8 cellular contexts compared by ENCODE assay signal in genomic region chr1:150576367-150576711, GRCh38. TPM values are rescaled to one million over a fixed set of nuclear protein-coding genes. Genes with fewer than 3 reads are reported as not detected.
DNase-seq lines count a peak whose midpoint lies in the region; ATAC-seq and TF ChIP-seq lines count a peak whose summit lies in the region.

No MANE protein-coding gene starts in this region.

- intact Hi-C loops in left cardiac atrium (cut with DNase I) (loop anchor here in 1 of 2 donors (5.0 kb wide), 1 partner anchor 46 kb away; no protein-coding TSS in a partner anchor), MCF 10A (cut with micrococcal nuclease) (loop anchor here (5.0 kb wide), 1 partner anchor 121 kb away; the partner anchor contains the start of gene GOLPH3L), vagina (cut with DNase I) (loop anchor here (5.0 kb wide), 1 partner anchor 41 kb away; no protein-coding TSS in a partner anchor)

- CTCF ChIA-PET in MCF 10A (lab: Yijun Ruan, JAX), result interaction anchor here (0.6 to 12.7 kb wide), 10 partner anchors 10 to 351 kb away, joined by 3 to 245 read pairs (median 3); no protein-coding TSS in a partner anchor

- H3K4me3 Mint-ChIP-seq in MCF 10A (ENCODE audit: unreplicated experiment), result peak overlapping the region; percentile 99

- TF ChIP-seq CTCF in right atrium auricular region (IDR thresholded peaks at IDR 0.05) (no peak), MCF 10A (IDR thresholded peaks at IDR 0.05; ENCODE audit: unreplicated experiment) (no peak), vagina (IDR thresholded peaks at IDR 0.05) (no peak)

- no TSS peak for BruUV-seq in MCF 10A (replicated peaks; lab: Mats Ljungman, UMichigan)

- DNase-seq in right atrium auricular region (ENCODE audit: low spot score), result no peak
- DNase-seq in left cardiac atrium, result no peak
- no peak for DNase-seq in MCF 10A (ENCODE audit: unreplicated experiment)
- DNase-seq in vagina (ENCODE audit: extremely low spot score in 2 of 2), result no peak
- no peak for DNase-seq in central memory CD4-positive, alpha-beta T cell
- no peak for DNase-seq in NCI-H526 (lab: John Stamatoyannopoulos, UW)
- no peak for DNase-seq in DMS79 (lab: John Stamatoyannopoulos, UW)

- H3K4me3 ChIP-seq in right atrium auricular region (peak overlapping the region; percentile 90 to 96), mononuclear cell (ENCODE audit: low read length) (peak overlapping the region; percentile 87), vagina (peak overlapping the region; percentile 86 to 99)

- H3K9me3 ChIP-seq in right atrium auricular region (no peaks in the 10 kb centered on the region), mononuclear cell (ENCODE audit: low read depth, low read length) (no peaks in the 10 kb centered on the region), vagina (no peaks in the 10 kb centered on the region)

- no peaks in the 10 kb centered on the region for H3K9me3 Mint-ChIP-seq in MCF 10A (ENCODE audit: unreplicated experiment)

- no peaks in the 10 kb centered on the region for H3K27me3 ChIP-seq in right atrium auricular region
- no peaks in the 10 kb centered on the region for H3K27me3 ChIP-seq in mononuclear cell (ENCODE audit: insufficient read depth, low read length)
- no peaks in the 10 kb centered on the region for H3K27me3 ChIP-seq in vagina

- TF ChIP-seq POLR2A in vagina (IDR thresholded peaks at IDR 0.05), result no peak

- H3K27ac Mint-ChIP-seq in MCF 10A (ENCODE audit: low read depth, unreplicated experiment), result peak overlapping the region; percentile 99

- POLR2A ChIA-PET in MCF 10A (lab: Yijun Ruan, JAX), result interaction anchor here (0.9 to 27.7 kb wide), 18 partner anchors 18 to 1460 kb away, joined by 3 to 1801 read pairs (median 4); partner anchors contain the start of genes ADAMTSL4, APH1A, ENSA and FALEC

- H3K36me3 ChIP-seq in right atrium auricular region, result peaks cover 78% of the 10 kb centered on the region
- H3K36me3 ChIP-seq in vagina, result peaks cover 4 to 67% of the 10 kb centered on the region in 2 donors

- H3K4me1 ChIP-seq in right atrium auricular region (peaks cover 0 to 56% of the 10 kb centered on the region in 2 donors), mononuclear cell (ENCODE audit: insufficient read depth, low read length) (peaks cover 57% of the 10 kb centered on the region), vagina (peaks cover 59% of the 10 kb centered on the region)

- peaks cover 34% of the 10 kb centered on the region for H3K4me1 Mint-ChIP-seq in MCF 10A (ENCODE audit: insufficient read depth, unreplicated experiment)

- peak overlapping the region; percentile 98 to 100 for H3K27ac ChIP-seq in right atrium auricular region
- peak overlapping the region; percentile 100 for H3K27ac ChIP-seq in vagina

- no peak for ATAC-seq in left cardiac atrium

- peaks cover 86% of the 10 kb centered on the region for H3K36me3 Mint-ChIP-seq in MCF 10A (ENCODE audit: insufficient read depth, unreplicated experiment)

- no peaks in the 10 kb centered on the region for H3K27me3 Mint-ChIP-seq in MCF 10A (ENCODE audit: insufficient read depth, unreplicated experiment)

RNA-seq across cellular contexts. Expression of gene MCL1, which starts 3.1 kb away (rescaled TPM):
- total RNA-seq in right atrium auricular region (100 to 1,000 TPM in 1 of 2 donors, 10 to 100 TPM in 1; 96.7 to 146 TPM), left cardiac atrium (100 to 1,000 TPM; 103 to 146 TPM), MCF 10A (2022) (497 and 624 TPM in 2 replicates), mononuclear cell (1,412 TPM), vagina (181 TPM)

RNA-seq across cellular contexts. Expression of gene ADAMTSL4, which starts 27.1 kb away (rescaled TPM):
- total RNA-seq in right atrium auricular region (10 to 100 TPM; 21.9 to 41.1 TPM), left cardiac atrium (10 to 100 TPM; 31.5 to 62.5 TPM), MCF 10A (2022) (9.6 and 13.3 TPM in 2 replicates), mononuclear cell (3.3 TPM), vagina (64.6 TPM)

RNA-seq across cellular contexts. Expression of gene ENSA, which starts 53.1 kb away (rescaled TPM):
- total RNA-seq in right atrium auricular region, result 100 to 1,000 TPM in 1 of 2 donors, 10 to 100 TPM in 1; 81.7 to 139 TPM
- total RNA-seq in left cardiac atrium, result 100 to 1,000 TPM; 115 to 125 TPM
- total RNA-seq in MCF 10A (2022), result 261 and 294 TPM in 2 replicates
- 147 TPM for total RNA-seq in mononuclear cell
- 117 TPM for total RNA-seq in vagina
